Comparison of ENCODE assay signal across 4 cellular contexts in genomic region chr13:22690756-22691155, GRCh38.
"Had no signal": no experiment of that assay in that cellular context is flagged by ENCODE, and none has a peak within 500 bp of the region (broad histone marks: within the 10 kb centered on the region; RNA-seq: fewer than 3 reads in every experiment).

No MANE protein-coding gene starts in this region.

- DNase-seq: H9, HCEC 1CT, IMR-90 had no signal

- ATAC-seq: GM23338 had no signal

- H3K4me3 ChIP-seq: GM23338 had no signal
